18 cellular contexts compared by ENCODE assay signal in genomic region chr11:90310210-90310609, GRCh38.
"Had no signal": no experiment of that assay in that cellular context is flagged by ENCODE, and none has a peak within 500 bp of the region (broad histone marks: within the 10 kb centered on the region; RNA-seq: fewer than 3 reads in every experiment).

No MANE protein-coding gene starts in this region.

- DNase-seq: activated B cell treated with CpG ODN at 0.5 μM for 24 hours; activated CD4-positive, alpha-beta T cell treated with anti-CD3 and anti-CD28 coated beads, Interleukin-2, amount 10 ng/mL, durations not matched to agents 24 days and 14 days; activated CD8-positive, alpha-beta T cell treated with anti-CD3 and anti-CD28 coated beads for 36 hours; activated naive CD4-positive, alpha-beta T cell treated with Interleukin-2 at 50 U/mL for 16 hours; activated naive CD8-positive, alpha-beta T cell treated with anti-CD3 and anti-CD28 coated beads, Interleukin-2, amount 10 ng/mL, durations not matched to agents 7 days and 5 days; activated T-cell treated with anti-CD3 and anti-CD28 coated beads, Interleukin-2, amount 50 U/mL, for 24 hours; amygdala; dermis blood vessel endothelial cell; effector memory CD4-positive, alpha-beta T cell; left cardiac atrium; midbrain; occipital lobe; posterior cingulate gyrus; stimulated activated CD4-positive, alpha-beta T cell treated with anti-CD3 and anti-CD28 coated beads, Interleukin-12 subunit alpha, Interleukin-12 subunit beta, amount 100 ng/mL, for 4 hours; stimulated activated CD4-positive, alpha-beta T cell treated with anti-CD3 and anti-CD28 coated beads, Interleukin-1b, Interleukin-23, amount 100 ng/mL, for 48 hours; stimulated activated CD8-positive, alpha-beta memory T cell treated with anti-CD3 and anti-CD28 coated beads, Interleukin-4, amount 100 ng/mL, for 48 hours; stimulated activated naive CD4-positive, alpha-beta T cell had no signal

- H3K4me3 ChIP-seq: cardiac muscle cell had no signal

- H3K27me3 ChIP-seq: cardiac muscle cell had no signal

- H3K36me3 ChIP-seq: cardiac muscle cell had no signal

- ATAC-seq: activated CD8-positive, alpha-beta T cell treated with anti-CD3 and anti-CD28 coated beads for 36 hours; left cardiac atrium had no signal

- H3K27ac ChIP-seq: cardiac muscle cell had no signal
